19 cellular contexts compared by ENCODE assay signal in genomic region chr2:135132314-135132713, GRCh38.
DNase-seq lines count a peak whose midpoint lies in the region; ATAC-seq and TF ChIP-seq lines count a peak whose summit lies in the region.
"Had no signal": no experiment of that assay in that cellular context is flagged by ENCODE, and none has a peak within 500 bp of the region (broad histone marks: within the 10 kb centered on the region; RNA-seq: fewer than 3 reads in every experiment).

No MANE protein-coding gene starts in this region.

- ATAC-seq in HG02678 (IDR thresholded peaks at IDR 0.05; ENCODE audit: unreplicated experiment) (no peak), GM19455 (IDR thresholded peaks at IDR 0.05; ENCODE audit: unreplicated experiment) (no peak)

- DNase-seq in AG20443 (ENCODE audit: low spot score) (peak; percentile 17), HT1080 (ENCODE audit: low read depth) (peak; percentile 11), astrocyte of the spinal cord (ENCODE audit: low read depth, low spot score) (peak; percentile 65), kidney tubule cell (ENCODE audit: low spot score) (peak; percentile 21), SK-N-DZ (ENCODE audit: low spot score) (no peak), OCI-M2 (lab: John Stamatoyannopoulos, UW; ENCODE audit: unreplicated experiment) (no peak)
- DNase-seq: activated effector memory CD4-positive, alpha-beta T cell treated with Interleukin-2 at 50 U/mL for 16 hours; aorta; BE2C; cortex of kidney; erythroblast; midbrain; NCI-H1048; occipital lobe; sigmoid colon; stimulated activated CD4-positive, alpha-beta T cell treated with anti-CD3 and anti-CD28 coated beads, Interleukin-2, amount 100 ng/mL, for 48 hours had no signal

- H3K4me3 ChIP-seq in astrocyte of the spinal cord (ENCODE audit: low read depth, low read length), result no peak overlapping the region
- H3K4me3 ChIP-seq: hepatocyte, sigmoid colon had no signal

- no peak for TF ChIP-seq CTCF in astrocyte of the spinal cord (IDR thresholded peaks at IDR 0.05; ENCODE audit: low read depth, low read length)

- in situ Hi-C loops in astrocyte of the spinal cord (cut with HindIII; ENCODE audit: low sequenced_read_pairs), result no loop called here

Comparison
In these comparisons a context has a peak if more than half of its experiments do, and no peak if none do; other contexts are left out.
1. DNase-seq: peak in AG20443 (single experiment), HT1080 (single experiment), astrocyte of the spinal cord (single experiment) and kidney tubule cell (single experiment); none in SK-N-DZ (single experiment) and OCI-M2 (single experiment).